Comparison of ENCODE assay signal across 16 cellular contexts in genomic region chr6:130632897-130633296, GRCh38.
"Had no signal": no experiment of that assay in that cellular context is flagged by ENCODE, and none has a peak within 500 bp of the region (broad histone marks: within the 10 kb centered on the region; RNA-seq: fewer than 3 reads in every experiment).

No MANE protein-coding gene starts in this region.

- H3K4me1 ChIP-seq: ascending aorta, breast epithelium, gastroesophageal sphincter, psoas muscle, spleen, testis, upper lobe of right lung had no signal

- H3K27ac ChIP-seq: ascending aorta, breast epithelium, gastroesophageal sphincter, psoas muscle, spleen, stomach, testis, upper lobe of right lung had no signal

- DNase-seq: activated CD4-positive, alpha-beta T cell treated with anti-CD3 and anti-CD28 coated beads for 1 hour; activated CD4-positive, alpha-beta T cell treated with anti-CD3 and anti-CD28 coated beads, Interleukin-2, amount 50 U/mL, for 4 hours; activated naive CD4-positive, alpha-beta T cell treated with anti-CD3 and anti-CD28 coated beads for 36 hours; dermis blood vessel endothelial cell; erythroblast; left ventricle myocardium superior; psoas muscle; spleen; stomach; T-cell; T1000; upper lobe of right lung had no signal

- H3K4me3 ChIP-seq: ascending aorta, breast epithelium, gastroesophageal sphincter, psoas muscle, spleen, stomach, testis, upper lobe of right lung had no signal

- H3K36me3 ChIP-seq: ascending aorta, breast epithelium, gastroesophageal sphincter, spleen, stomach, upper lobe of right lung had no signal

- H3K9me3 ChIP-seq: ascending aorta, breast epithelium, psoas muscle, stomach, testis, upper lobe of right lung had no signal

- H3K27me3 ChIP-seq: ascending aorta, breast epithelium, gastroesophageal sphincter, spleen, stomach, testis, upper lobe of right lung had no signal
